Comparison of ENCODE assay signal across 8 cellular contexts in genomic region chr18:3665780-3666525, GRCh38.
DNase-seq lines count a peak whose midpoint lies in the region; ATAC-seq, FAIRE-seq and TF ChIP-seq lines count a peak whose summit lies in the region.

No MANE protein-coding gene starts in this region.

- H3K9me3 ChIP-seq in neutrophil: no peaks in the 10 kb centered on the region

- no peaks in the 10 kb centered on the region for H3K36me3 ChIP-seq in neutrophil

- peak; percentile 99 for FAIRE-seq in A204.1 (lab: Jason Lieb, UNC)

- no peaks in the 10 kb centered on the region for H3K27me3 ChIP-seq in neutrophil

- H3K4me3 ChIP-seq in LNCaP clone FGC (ENCODE audit: low read depth, low read length) (no peak overlapping the region), neutrophil (ENCODE audit: low read depth in 1 of 2, low read length in 1 of 2) (peak overlapping the region; percentile 25 to 32)

- H3K27ac ChIP-seq in neutrophil: peak overlapping the region; percentile 3

- no peak for TF ChIP-seq POLR2A in GM18505 (IDR thresholded peaks at IDR 0.05; ENCODE audit: borderline replicate concordance, extremely low read depth, insufficient read depth, insufficient read length)

- peak; percentile 61 for ATAC-seq in GM18505 (IDR thresholded peaks at IDR 0.05; ENCODE audit: unreplicated experiment)

- DNase-seq in LNCaP clone FGC (ENCODE audit: low read depth): peak; percentile 51
- DNase-seq in SHP77 treated with DMSO at 0.1 percent for 48 hours (lab: John Stamatoyannopoulos, UW): peak; percentile 83
- peak; percentile 27 to 62 (median 42) for DNase-seq in activated naive CD4-positive, alpha-beta T cell (lab: John Stamatoyannopoulos, UW)
- DNase-seq in germinal center (ENCODE audit: low spot score): peak; percentile 69
- peak; percentile 78 for DNase-seq in stromal cell of bone marrow (ENCODE audit: low read depth)

- TF ChIP-seq CTCF in LNCaP clone FGC (IDR thresholded peaks at IDR 0.05; ENCODE audit: control insufficient read depth, extremely low read depth, insufficient read depth): peak; percentile 92
- TF ChIP-seq CTCF in neutrophil (IDR thresholded peaks at IDR 0.05): peak; percentile 97

- peaks cover 28 to 31% of the 10 kb centered on the region in 2 experiments for H3K4me1 ChIP-seq in neutrophil (ENCODE audit: control insufficient read depth in 1 of 2, insufficient read depth in 1 of 2, low read depth in 1 of 2, low read length in 1 of 2)
